Comparison of ENCODE assay signal across 16 cellular contexts in genomic region chr12:22477894-22478287, GRCh38.
A peak's percentile ranks its signal among the peaks of the same experiment; 100 is the strongest.
DNase-seq lines count a peak whose midpoint lies in the region; ATAC-seq and TF ChIP-seq lines count a peak whose summit lies in the region.
"Had no signal": no experiment of that assay in that cellular context is flagged by ENCODE, and none has a peak within 500 bp of the region (broad histone marks: within the 10 kb centered on the region; RNA-seq: fewer than 3 reads in every experiment).

No MANE protein-coding gene starts in this region.

- no peak overlapping the region for H3K9ac ChIP-seq in GM23248

- H3K27me3 Mint-ChIP-seq in T-helper 2 cell treated with Interferon-gamma antibody and Interleukin-4, amounts not matched to agents 5 μg/mL and 100 μg/mL, for 36 hours (ENCODE audit: low read depth) = no peaks in the 10 kb centered on the region
- H3K27me3 Mint-ChIP-seq: CD4-positive, alpha-beta memory T cell had no signal

- H3K4me2 ChIP-seq in GM23248 (ENCODE audit: unreplicated experiment) = peak overlapping the region; percentile 44

- H3F3A ChIP-seq in GM23248 (ENCODE audit: insufficient read depth) = peaks cover 11% of the 10 kb centered on the region

- peaks cover 23% of the 10 kb centered on the region for H3K4me1 Mint-ChIP-seq in T-helper 2 cell treated with Interferon-gamma antibody and Interleukin-4, amounts not matched to agents 5 μg/mL and 100 μg/mL, for 36 hours (ENCODE audit: low read depth)
- H3K4me1 Mint-ChIP-seq: nephron had no signal

- H3K9me3 Mint-ChIP-seq in T-helper 2 cell treated with Interferon-gamma antibody and Interleukin-4, amounts not matched to agents 5 μg/mL and 100 μg/mL, for 36 hours = no peaks in the 10 kb centered on the region
- H3K9me3 Mint-ChIP-seq: CD4-positive, alpha-beta memory T cell; nephron had no signal

- TF ChIP-seq POLR2A in GM18505 (IDR thresholded peaks at IDR 0.05; ENCODE audit: borderline replicate concordance, extremely low read depth, insufficient read depth, insufficient read length) = no peak
- TF ChIP-seq POLR2A in body of pancreas (IDR thresholded peaks at IDR 0.05) = no peak

- intact Hi-C loops in body of pancreas (cut with DNase I) = no loop called here

- in situ Hi-C loops in GM23248 (cut with MboI) = no loop called here

- H3K36me3 ChIP-seq in GM23248 (ENCODE audit: low read depth) (0 out of 2 replicates have a peak, but pooled peaks cover 6% of the 10 kb centered on the region), body of pancreas (replicated peaks in 1 of 2; ENCODE audit: insufficient read depth in 1 of 2, low read depth in 2 of 2) (peaks cover 0 to 3% of the 10 kb centered on the region in 2 donors)

- no peaks in the 10 kb centered on the region; the same call in 1 of the 2 replicates for H3K9me2 ChIP-seq in GM23248 (ENCODE audit: insufficient read depth)

- H3K27me3 ChIP-seq in GM23248 (replicated peaks; ENCODE audit: insufficient read depth) = no peaks in the 10 kb centered on the region
- no peaks in the 10 kb centered on the region for H3K27me3 ChIP-seq in body of pancreas
- H3K27me3 ChIP-seq: ascending aorta, tibial artery had no signal

- peaks cover 21% of the 10 kb centered on the region for H3K4me1 ChIP-seq in GM23248 (ENCODE audit: insufficient read depth)
- no peaks in the 10 kb centered on the region for H3K4me1 ChIP-seq in body of pancreas
- H3K4me1 ChIP-seq: ascending aorta, tibial artery had no signal

- H3K9me3 ChIP-seq in GM23248 (ENCODE audit: low read depth) (no peaks in the 10 kb centered on the region), body of pancreas (no peaks in the 10 kb centered on the region)
- H3K9me3 ChIP-seq: ascending aorta, tibial artery had no signal

- no peak for TF ChIP-seq CTCF in body of pancreas (IDR thresholded peaks at IDR 0.05)

- no peak overlapping the region for H3K4me3 Mint-ChIP-seq in T-helper 2 cell treated with Interferon-gamma antibody and Interleukin-4, amounts not matched to agents 5 μg/mL and 100 μg/mL, for 36 hours
- H3K4me3 Mint-ChIP-seq: nephron had no signal

- H2AFZ ChIP-seq in GM23248 = no peak overlapping the region

- H3K36me3 Mint-ChIP-seq in T-helper 2 cell treated with Interferon-gamma antibody and Interleukin-4, amounts not matched to agents 5 μg/mL and 100 μg/mL, for 36 hours (ENCODE audit: low read depth) = peaks cover 30% of the 10 kb centered on the region

- 51 to 65% methylated on average over 2 of the region's 2 CpGs for WGBS in GM23248 (ENCODE audit: low coverage in 1 of 2, low lambda C conversion rate in 2 of 2, missing lambda C conversion rate in 2 of 2), 2 experiments
- 88 to 92% methylated on average over 2 of the region's 2 CpGs for WGBS in body of pancreas, 2 donors

- peak overlapping the region; percentile 50 for H3K27ac ChIP-seq in GM23248
- no peak overlapping the region for H3K27ac ChIP-seq in body of pancreas
- H3K27ac ChIP-seq: skin epidermis, tibial artery had no signal

- ATAC-seq in GM18505 (IDR thresholded peaks at IDR 0.05; ENCODE audit: unreplicated experiment) (peak; percentile 45), GM21381 (IDR thresholded peaks at IDR 0.05; ENCODE audit: unreplicated experiment) (no peak), body of pancreas (no peak)

- DNase-seq in GM23248 (peak; percentile 25), lung microvascular endothelial cell (ENCODE audit: low read depth in 2 of 2) (peak; percentile 22 to 38), mucosa of gallbladder (ENCODE audit: low spot score) (no peak), body of pancreas (no peak)
- no peak for DNase-seq in T-helper 2 cell treated with Interferon-gamma antibody and Interleukin-4, amounts not matched to agents 5 μg/mL and 100 μg/mL, for 36 hours (ENCODE audit: low spot score)
- DNase-seq: CD4-positive, alpha-beta memory T cell; GF-D8; glutamatergic neuron; NCI-H1436 treated with DMSO at 0.1 percent for 48 hours; NCI-H524; tibial artery had no signal

- H4K20me1 ChIP-seq in GM23248 (ENCODE audit: insufficient read depth) = no peaks in the 10 kb centered on the region

- peak overlapping the region; percentile 54 for H3K27ac Mint-ChIP-seq in T-helper 2 cell treated with Interferon-gamma antibody and Interleukin-4, amounts not matched to agents 5 μg/mL and 100 μg/mL, for 36 hours
- H3K27ac Mint-ChIP-seq: nephron had no signal

- H3K4me3 ChIP-seq in GM23248 = no peak overlapping the region
- H3K4me3 ChIP-seq in body of pancreas = no peak overlapping the region
- H3K4me3 ChIP-seq: ascending aorta, skin epidermis, tibial artery had no signal

- H3K79me2 ChIP-seq in GM23248 (ENCODE audit: insufficient read depth) = 0 out of 2 replicates have a peak, but pooled peaks cover 5% of the 10 kb centered on the region

Comparison
In these comparisons a context has a peak if more than half of its experiments do, and no peak if none do; other contexts are left out.
1. DNase-seq: peak in GM23248 (single experiment) and lung microvascular endothelial cell (2 of 2); none in T-helper 2 cell treated with Interferon-gamma antibody and Interleukin-4, amounts not matched to agents 5 μg/mL and 100 μg/mL, for 36 hours (single experiment), mucosa of gallbladder (single experiment) and body of pancreas (0 of 4).